In the genomic region with DNA sequence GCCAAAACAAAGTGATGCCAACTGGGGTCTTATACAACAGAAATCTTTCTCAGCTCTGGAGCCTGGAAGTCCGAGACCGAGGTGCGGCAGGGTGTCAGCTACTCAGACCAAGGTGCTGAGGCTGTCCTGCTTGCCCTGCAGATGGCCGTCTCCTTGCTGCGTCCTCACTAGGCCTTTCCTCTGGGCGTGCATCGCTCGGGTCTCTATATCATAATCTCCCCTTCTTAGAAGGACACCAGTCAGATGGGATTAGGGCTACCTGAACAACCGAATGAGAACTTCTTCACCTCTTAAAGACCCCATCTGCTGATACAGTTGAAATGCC, we compare ENCODE assay signal across 17 cellular contexts.
"Had no signal": no experiment of that assay in that cellular context is flagged by ENCODE, and none has a peak within 500 bp of the region (broad histone marks: within the 10 kb centered on the region; RNA-seq: fewer than 3 reads in every experiment).

No MANE protein-coding gene starts in this region.

- H3K9me2 ChIP-seq: SK-N-SH had no signal

- DNase-seq: KBM-7, MV-4-11, NCI-H1048, NCI-H1105, NCI-H1417, NCI-H1436 treated with DMSO at 0.1 percent for 48 hours, NCI-H1694, NCI-H187 treated with DMSO at 0.1 percent for 48 hours, NCI-H2081, NCI-H2107, NCI-H2227 treated with DMSO at 0.1 percent for 48 hours, NCI-H524, NCI-H526 treated with DMSO at 0.1 percent for 48 hours, NCI-H774, SHP77, SK-N-SH had no signal

- H3K9ac ChIP-seq: SK-N-SH had no signal

- H3K27ac ChIP-seq: RWPE1 had no signal

- H3K9me3 ChIP-seq: SK-N-SH had no signal

- H3K4me2 ChIP-seq: SK-N-SH had no signal
